13 cellular contexts compared by ENCODE assay signal in the genomic region with DNA sequence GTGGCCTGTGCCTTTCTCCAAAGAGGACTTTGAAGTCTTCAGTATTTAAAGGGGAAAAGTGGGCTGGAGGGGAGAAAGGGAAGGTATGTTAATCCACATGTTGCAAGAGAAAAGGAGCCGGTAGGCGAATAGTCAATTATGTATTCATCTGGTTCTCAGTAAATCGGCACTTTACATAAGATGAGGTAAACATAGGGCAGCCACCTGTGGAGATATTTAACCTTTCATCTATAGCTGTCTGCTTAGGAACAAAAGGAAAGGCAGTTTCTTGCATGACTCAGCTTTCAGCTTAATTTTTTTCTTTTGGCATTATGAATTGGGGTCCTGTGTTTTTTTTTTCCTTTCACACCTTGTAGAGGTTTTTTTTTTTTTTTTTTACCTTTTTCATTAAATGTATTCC. TPM values are rescaled to one million over a fixed set of nuclear protein-coding genes. Genes with fewer than 3 reads are reported as not detected.
DNase-seq lines count a peak whose midpoint lies in the region; ATAC-seq and TF ChIP-seq lines count a peak whose summit lies in the region.
"Had no signal": no experiment of that assay in that cellular context is flagged by ENCODE, and none has a peak within 500 bp of the region (broad histone marks: within the 10 kb centered on the region; RNA-seq: fewer than 3 reads in every experiment).

No MANE protein-coding gene starts in this region.

- H3K27ac Mint-ChIP-seq in activated CD4-positive, alpha-beta T cell treated with anti-CD3 and anti-CD28 coated beads for 36 hours: peak overlapping the region; percentile 90
- H3K27ac Mint-ChIP-seq in activated CD4-positive, alpha-beta memory T cell treated with anti-CD3 and anti-CD28 coated beads, Interleukin-2, amount 10 ng/mL, durations not matched to agents 7 days and 5 days: peak overlapping the region; percentile 15
- peak overlapping the region; percentile 54 to 94 (median 88) for H3K27ac Mint-ChIP-seq in naive thymus-derived CD8-positive, alpha-beta T cell

- H3K9me3 Mint-ChIP-seq in activated CD4-positive, alpha-beta T cell treated with anti-CD3 and anti-CD28 coated beads for 36 hours (ENCODE audit: low read depth): peaks cover 10% of the 10 kb centered on the region
- H3K9me3 Mint-ChIP-seq in activated CD4-positive, alpha-beta memory T cell treated with anti-CD3 and anti-CD28 coated beads, Interleukin-2, amount 10 ng/mL, durations not matched to agents 7 days and 5 days: peaks cover 25% of the 10 kb centered on the region
- peaks cover 0 to 4% (median 2%) of the 10 kb centered on the region in 9 donors for H3K9me3 Mint-ChIP-seq in naive thymus-derived CD8-positive, alpha-beta T cell

- H3K36me3 Mint-ChIP-seq in activated CD4-positive, alpha-beta T cell treated with anti-CD3 and anti-CD28 coated beads for 36 hours (ENCODE audit: low read depth): peaks cover 83% of the 10 kb centered on the region
- H3K36me3 Mint-ChIP-seq in activated CD4-positive, alpha-beta memory T cell treated with anti-CD3 and anti-CD28 coated beads, Interleukin-2, amount 10 ng/mL, durations not matched to agents 7 days and 5 days (ENCODE audit: low read depth): peaks cover 97% of the 10 kb centered on the region
- peaks cover 9 to 82% (median 32%) of the 10 kb centered on the region in 3 donors for H3K36me3 Mint-ChIP-seq in naive thymus-derived CD8-positive, alpha-beta T cell

- H3K4me1 Mint-ChIP-seq in activated CD4-positive, alpha-beta T cell treated with anti-CD3 and anti-CD28 coated beads for 36 hours: peaks cover 84% of the 10 kb centered on the region
- H3K4me1 Mint-ChIP-seq in activated CD4-positive, alpha-beta memory T cell treated with anti-CD3 and anti-CD28 coated beads, Interleukin-2, amount 10 ng/mL, durations not matched to agents 7 days and 5 days: peaks cover 73% of the 10 kb centered on the region
- peaks cover 56 to 99% (median 94%) of the 10 kb centered on the region in 4 donors for H3K4me1 Mint-ChIP-seq in naive thymus-derived CD8-positive, alpha-beta T cell

- intact Hi-C loops in activated CD4-positive, alpha-beta T cell treated with anti-CD3 and anti-CD28 coated beads for 36 hours (cut with DNase I, micrococcal nuclease): loop anchor here in 1 of 2 experiments (5.0 kb wide), 1 partner anchor 158 kb away; no protein-coding TSS in a partner anchor
- intact Hi-C loops in psoas muscle (cut with DNase I): loop anchor here in 1 of 2 donors (10.0 kb wide), 1 partner anchor 185 kb away; no protein-coding TSS in a partner anchor

- H3K4me3 ChIP-seq in Jurkat, Clone E6-1 (ENCODE audit: low read length): no peak overlapping the region
- H3K4me3 ChIP-seq in tibial nerve: no peak overlapping the region
- no peak overlapping the region for H3K4me3 ChIP-seq in psoas muscle
- H3K4me3 ChIP-seq: GM23248 had no signal

- no peak for TF ChIP-seq EP300 in tibial nerve (IDR thresholded peaks at IDR 0.05)

- H3K27me3 ChIP-seq in tibial nerve (no peaks in the 10 kb centered on the region), psoas muscle (ENCODE audit: insufficient read depth in 3 of 3, low read length in 2 of 3) (no peaks in the 10 kb centered on the region)

- POLR2A ChIA-PET in activated CD4-positive, alpha-beta T cell treated with anti-CD3 and anti-CD28 coated beads for 36 hours (lab: Charles Lee): interaction anchor here (0.6 to 0.7 kb wide), 2 partner anchors 10 to 174 kb away, joined by 3 to 5 read pairs; no protein-coding TSS in a partner anchor
- POLR2A ChIA-PET in activated CD4-positive, alpha-beta memory T cell treated with anti-CD3 and anti-CD28 coated beads, Interleukin-2, amount 10 ng/mL, durations not matched to agents 7 days and 5 days (lab: Charles Lee): interaction anchor here (1.1 to 1.3 kb wide), 4 partner anchors 9 to 25 kb away, joined by 3 to 4 read pairs (median 3); no protein-coding TSS in a partner anchor
- POLR2A ChIA-PET in naive thymus-derived CD8-positive, alpha-beta T cell (lab: Charles Lee): interaction anchor here (0.7 to 3.3 kb wide), 8 partner anchors 12 to 39 kb away, joined by 3 to 18 read pairs (median 4); no protein-coding TSS in a partner anchor

- H3K27me3 Mint-ChIP-seq in activated CD4-positive, alpha-beta T cell treated with anti-CD3 and anti-CD28 coated beads for 36 hours: no peaks in the 10 kb centered on the region
- H3K27me3 Mint-ChIP-seq in activated CD4-positive, alpha-beta memory T cell treated with anti-CD3 and anti-CD28 coated beads, Interleukin-2, amount 10 ng/mL, durations not matched to agents 7 days and 5 days: no peaks in the 10 kb centered on the region
- H3K27me3 Mint-ChIP-seq in naive thymus-derived CD8-positive, alpha-beta T cell: no peaks in the 10 kb centered on the region

- H3K36me3 ChIP-seq in tibial nerve (no peaks in the 10 kb centered on the region), psoas muscle (ENCODE audit: insufficient read depth in 1 of 2, low read depth in 1 of 2) (no peaks in the 10 kb centered on the region)

- no peak overlapping the region for H3K27ac ChIP-seq in tibial nerve
- H3K27ac ChIP-seq in psoas muscle: no peak overlapping the region
- H3K27ac ChIP-seq: GM23248 had no signal

- TF ChIP-seq CTCF in tibial nerve (IDR thresholded peaks at IDR 0.05) (no peak), psoas muscle (IDR thresholded peaks at IDR 0.05) (no peak)

- 33 to 41% methylated on average over 3 of the region's 3 CpGs for WGBS in tibial nerve, 2 donors
- WGBS in psoas muscle, 3 donors: 46 to 51% (median 51%) methylated on average over 3 of the region's 3 CpGs

- TF ChIP-seq POLR2A in tibial nerve (IDR thresholded peaks at IDR 0.05): no peak

- H3K4me1 ChIP-seq in tibial nerve (no peaks in the 10 kb centered on the region), psoas muscle (no peaks in the 10 kb centered on the region)

- ATAC-seq in activated CD4-positive, alpha-beta T cell treated with anti-CD3 and anti-CD28 coated beads for 36 hours: peak; percentile 47
- ATAC-seq in naive thymus-derived CD8-positive, alpha-beta T cell: peak; percentile 53 to 55
- ATAC-seq in psoas muscle: no peak

- CTCF ChIA-PET in activated CD4-positive, alpha-beta T cell treated with anti-CD3 and anti-CD28 coated beads for 36 hours (lab: Charles Lee): interaction anchor here (1.0 to 4.0 kb wide), 3 partner anchors 9 to 26 kb away, joined by 4 to 48 read pairs (median 10); no protein-coding TSS in a partner anchor
- CTCF ChIA-PET in activated CD4-positive, alpha-beta memory T cell treated with anti-CD3 and anti-CD28 coated beads, Interleukin-2, amount 10 ng/mL, durations not matched to agents 7 days and 5 days (lab: Charles Lee): interaction anchor here (0.7 to 4.5 kb wide), 6 partner anchors 12 to 572 kb away, joined by 4 to 27 read pairs (median 5); no protein-coding TSS in a partner anchor

- H3K4me3 Mint-ChIP-seq in activated CD4-positive, alpha-beta T cell treated with anti-CD3 and anti-CD28 coated beads for 36 hours: no peak overlapping the region
- H3K4me3 Mint-ChIP-seq in activated CD4-positive, alpha-beta memory T cell treated with anti-CD3 and anti-CD28 coated beads, Interleukin-2, amount 10 ng/mL, durations not matched to agents 7 days and 5 days: no peak overlapping the region
- H3K4me3 Mint-ChIP-seq in naive thymus-derived CD8-positive, alpha-beta T cell: peak overlapping the region in 9 of 10 donors; percentile 21 to 76 (median 65)

- no peak for DNase-seq in activated CD4-positive, alpha-beta T cell treated with anti-CD3 and anti-CD28 coated beads for 36 hours
- DNase-seq in activated CD4-positive, alpha-beta T cell treated with anti-CD3 and anti-CD28 coated beads, Interleukin-2, amount 50 U/mL, for 48 hours: no peak
- DNase-seq in Jurkat, Clone E6-1 (ENCODE audit: low read depth, low spot score): peak; percentile 65
- DNase-seq in activated CD4-positive, alpha-beta memory T cell treated with anti-CD3 and anti-CD28 coated beads, Interleukin-2, amount 10 ng/mL, durations not matched to agents 7 days and 5 days: no peak
- DNase-seq in naive thymus-derived CD8-positive, alpha-beta T cell: no peak
- DNase-seq in tibial nerve (ENCODE audit: low spot score in 2 of 2) (no peak), KBM-7 (no peak), psoas muscle (no peak)
- DNase-seq: activated CD4-positive, alpha-beta T cell treated with anti-CD3 and anti-CD28 coated beads for 1 hour; DMS79 treated with DMSO at 0.1 percent for 48 hours; GM23248; NK-92 treated with Interleukin-12 subunit alpha and Interleukin-12 subunit beta, amount 100 ng/mL, for 24 hours had no signal

- in situ Hi-C loops in KBM-7 (cut with MboI; ENCODE audit: low pct_unique_long_range_greater_than_20kb, low sequenced_read_pairs): no loop called here

- peaks cover 0 to 10% (median 0%) of the 10 kb centered on the region in 4 donors for H3K9me3 ChIP-seq in tibial nerve
- no peaks in the 10 kb centered on the region for H3K9me3 ChIP-seq in psoas muscle

RNA-seq across cellular contexts. Expression of gene FGD3, which starts 42.2 kb away (rescaled TPM):
- 10 to 100 TPM; 41.8 to 66.7 TPM for total RNA-seq in activated CD4-positive, alpha-beta T cell treated with anti-CD3 and anti-CD28 coated beads for 36 hours
- polyA plus RNA-seq in Jurkat, Clone E6-1 (2012; ENCODE audit: insufficient read depth, insufficient read length): 19.3 TPM
- 100 to 1,000 TPM; 102 to 104 TPM for total RNA-seq in activated CD4-positive, alpha-beta memory T cell treated with anti-CD3 and anti-CD28 coated beads, Interleukin-2, amount 10 ng/mL, durations not matched to agents 7 days and 5 days
- total RNA-seq in naive thymus-derived CD8-positive, alpha-beta T cell: 100 to 1,000 TPM; 329 to 330 TPM
- polyA plus RNA-seq in naive thymus-derived CD8-positive, alpha-beta T cell: 100 to 1,000 TPM in 2 of 3 donors, 10 to 100 TPM in 1; 64.2 to 161 (median 103) TPM
- total RNA-seq in tibial nerve (10 to 100 TPM in 1 of 4 donors, 1 to 10 TPM in 3; 6.7 to 13.8 (median 7.3) TPM), psoas muscle (1 to 10 TPM; 1.2 to 2.5 (median 1.8) TPM)
- polyA plus RNA-seq in psoas muscle: under 1 TPM; 0.45 to 0.68 (median 0.58) TPM
- total RNA-seq: fibroblast of lung, GM23248 had no signal
- polyA plus RNA-seq: fibroblast of lung, GM23248 had no signal

Comparison
In these comparisons a context has a peak if more than half of its experiments do, and no peak if none do; other contexts are left out.
1. ATAC-seq: peak in activated CD4-positive, alpha-beta T cell treated with anti-CD3 and anti-CD28 coated beads for 36 hours (single experiment) and naive thymus-derived CD8-positive, alpha-beta T cell (2 of 2); none in psoas muscle (0 of 4).
2. H3K27ac Mint-ChIP-seq: peak in every context shown above with its lines; median percentile 90 in activated CD4-positive, alpha-beta T cell treated with anti-CD3 and anti-CD28 coated beads for 36 hours; 88 in naive thymus-derived CD8-positive, alpha-beta T cell; 15 in activated CD4-positive, alpha-beta memory T cell treated with anti-CD3 and anti-CD28 coated beads, Interleukin-2, amount 10 ng/mL, durations not matched to agents 7 days and 5 days.
3. H3K4me3 Mint-ChIP-seq: peak in naive thymus-derived CD8-positive, alpha-beta T cell (9 of 10); none in activated CD4-positive, alpha-beta T cell treated with anti-CD3 and anti-CD28 coated beads for 36 hours (single experiment) and activated CD4-positive, alpha-beta memory T cell treated with anti-CD3 and anti-CD28 coated beads, Interleukin-2, amount 10 ng/mL, durations not matched to agents 7 days and 5 days (single experiment).